ENCODE assay signal across 10 cellular contexts in the genomic region with DNA sequence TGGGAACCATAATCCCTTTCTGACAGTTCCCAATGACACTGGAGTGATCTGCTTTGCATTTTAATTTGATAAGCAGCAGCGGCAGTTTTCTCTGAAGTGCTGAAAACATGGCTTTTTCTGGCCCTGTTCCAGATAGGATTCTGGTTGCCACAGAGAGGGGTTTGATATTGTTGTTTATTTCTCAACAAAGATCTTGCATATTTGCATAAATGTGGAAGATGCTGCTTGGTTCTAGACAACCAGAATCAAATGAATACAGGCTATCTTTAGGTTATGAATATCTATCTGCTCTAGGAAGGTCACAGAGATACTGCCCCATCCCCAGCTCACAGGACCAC.
DNase-seq lines count a peak whose midpoint lies in the region; ATAC-seq and TF ChIP-seq lines count a peak whose summit lies in the region.
"Had no signal": no experiment of that assay in that cellular context is flagged by ENCODE, and none has a peak within 500 bp of the region (broad histone marks: within the 10 kb centered on the region; RNA-seq: fewer than 3 reads in every experiment).

No MANE protein-coding gene starts in this region.

- no peaks in the 10 kb centered on the region for H3K9me3 ChIP-seq in osteoblast (ENCODE audit: low read depth, low read length)

- H3K79me2 ChIP-seq in osteoblast (ENCODE audit: insufficient read depth, low read length) (peaks cover 56% of the 10 kb centered on the region), GM23338 (replicated peaks; ENCODE audit: insufficient read depth) (peaks cover 91% of the 10 kb centered on the region)

- H3K27ac ChIP-seq in osteoblast (ENCODE audit: low read depth, low read length): no peak overlapping the region
- no peak overlapping the region for H3K27ac ChIP-seq in GM23338 (ENCODE audit: low read depth)

- H4K20me1 ChIP-seq in osteoblast (ENCODE audit: insufficient read depth, low read length): peaks cover 41% of the 10 kb centered on the region
- peaks cover 39% of the 10 kb centered on the region for H4K20me1 ChIP-seq in GM23338 (replicated peaks; ENCODE audit: insufficient read depth)

- H3F3A ChIP-seq in GM23338 (replicated peaks; ENCODE audit: low read depth): no peaks in the 10 kb centered on the region; the same call in 1 of the 2 replicates

- TF ChIP-seq CTCF in osteoblast (IDR thresholded peaks at IDR 0.05; ENCODE audit: extremely low read depth, low read depth, low read length) (no peak), GM23338 (conservative IDR thresholded peaks at IDR 0.05; ENCODE audit: low read depth in 2 of 2) (no peak)

- peaks cover 55% of the 10 kb centered on the region for H3K4me1 Mint-ChIP-seq in central memory CD8-positive, alpha-beta T cell
- H3K4me1 Mint-ChIP-seq in GM23338: peaks cover 35% of the 10 kb centered on the region

- H3K9me2 ChIP-seq in GM23338 (ENCODE audit: insufficient read depth): no peaks in the 10 kb centered on the region

- peak; percentile 70 for DNase-seq in NCI-H748 (lab: John Stamatoyannopoulos, UW; ENCODE audit: unreplicated experiment)
- DNase-seq in NCI-H748 treated with DMSO at 0.1 percent for 48 hours (lab: John Stamatoyannopoulos, UW): no peak
- peak; percentile 42 for DNase-seq in NCI-H1694 treated with DMSO at 0.1 percent for 48 hours (lab: John Stamatoyannopoulos, UW)
- DNase-seq in central memory CD8-positive, alpha-beta T cell (ENCODE audit: low spot score in 2 of 2): no peak
- DNase-seq in osteoblast (ENCODE audit: insufficient read length, low spot score, missing footprints): no peak
- DNase-seq in NCI-H226: no peak
- no peak for DNase-seq in GM23338 (ENCODE audit: low spot score)
- DNase-seq in MV-4-11 (lab: John Stamatoyannopoulos, UW): no peak
- DNase-seq: stimulated activated CD4-positive, alpha-beta T cell treated with anti-CD3 and anti-CD28 coated beads, Interleukin-2, amount 100 ng/mL, for 48 hours had no signal

- H3K36me3 ChIP-seq in osteoblast (ENCODE audit: insufficient read depth, low read length) (no peaks in the 10 kb centered on the region), GM23338 (ENCODE audit: insufficient read depth) (no peaks in the 10 kb centered on the region)

- H3K4me3 ChIP-seq in osteoblast (ENCODE audit: insufficient read depth, low read length) (no peak overlapping the region), GM23338 (no peak overlapping the region)

- H2AFZ ChIP-seq in osteoblast (ENCODE audit: low read length) (no peak overlapping the region), GM23338 (no peak overlapping the region)

- H3K4me2 ChIP-seq in osteoblast (ENCODE audit: insufficient read depth, low read length): peak overlapping the region; percentile 6
- no peak overlapping the region for H3K4me2 ChIP-seq in GM23338

- no peaks in the 10 kb centered on the region for H3K9me3 Mint-ChIP-seq in central memory CD8-positive, alpha-beta T cell
- no peaks in the 10 kb centered on the region for H3K9me3 Mint-ChIP-seq in GM23338

- H3K27ac Mint-ChIP-seq in central memory CD8-positive, alpha-beta T cell (ENCODE audit: low read depth): peak overlapping the region; percentile 93
- no peak overlapping the region for H3K27ac Mint-ChIP-seq in GM23338

- no peaks in the 10 kb centered on the region for H3K27me3 Mint-ChIP-seq in central memory CD8-positive, alpha-beta T cell
- H3K27me3 Mint-ChIP-seq in GM23338 (ENCODE audit: insufficient read depth, low read depth, poor library complexity): peaks cover 5% of the 10 kb centered on the region

- peaks cover 2% of the 10 kb centered on the region for H3K36me3 Mint-ChIP-seq in central memory CD8-positive, alpha-beta T cell (ENCODE audit: insufficient read depth)
- H3K36me3 Mint-ChIP-seq in GM23338 (ENCODE audit: low read depth): 0 out of 3 replicates have a peak, but pooled peaks cover 2% of the 10 kb centered on the region

- H3K4me3 Mint-ChIP-seq in central memory CD8-positive, alpha-beta T cell: peak overlapping the region; percentile 72
- H3K4me3 Mint-ChIP-seq in GM23338: no peak overlapping the region

- H3K4me1 ChIP-seq in osteoblast (ENCODE audit: insufficient read depth, low read length) (peaks cover 25% of the 10 kb centered on the region), GM23338 (ENCODE audit: insufficient read depth) (peaks cover 12% of the 10 kb centered on the region)

- no peaks in the 10 kb centered on the region for H3K27me3 ChIP-seq in osteoblast (ENCODE audit: insufficient read depth, low read length)
- H3K27me3 ChIP-seq in GM23338 (ENCODE audit: insufficient read depth): no peaks in the 10 kb centered on the region

- ATAC-seq in central memory CD8-positive, alpha-beta T cell (replicated peaks; ENCODE audit: extremely low read depth, poor library complexity, severe bottlenecking): peak; percentile 34
- ATAC-seq in GM23338: no peak
- ATAC-seq: HCT116 had no signal

TF ChIP-seq in GM23338, 12 proteins besides CTCF, POLR2A, EP300 and RAD21 (continues in another document):
- TF ChIP-seq ZNF331 (CRISPR knock-in tag; IDR thresholded peaks at IDR 0.05; ENCODE audit: low read depth): no peak
- TF ChIP-seq NANOG (IDR thresholded peaks at IDR 0.05; ENCODE audit: borderline replicate concordance): no peak
- no peak for TF ChIP-seq JUNB (IDR thresholded peaks at IDR 0.05; ENCODE audit: unreplicated experiment)
- TF ChIP-seq EZH2phosphoT487 (IDR thresholded peaks at IDR 0.05; ENCODE audit: unreplicated experiment): no peak
- no peak for TF ChIP-seq POLR2AphosphoS5 (IDR thresholded peaks at IDR 0.05; ENCODE audit: low read depth)
- TF ChIP-seq, protein P1, sequence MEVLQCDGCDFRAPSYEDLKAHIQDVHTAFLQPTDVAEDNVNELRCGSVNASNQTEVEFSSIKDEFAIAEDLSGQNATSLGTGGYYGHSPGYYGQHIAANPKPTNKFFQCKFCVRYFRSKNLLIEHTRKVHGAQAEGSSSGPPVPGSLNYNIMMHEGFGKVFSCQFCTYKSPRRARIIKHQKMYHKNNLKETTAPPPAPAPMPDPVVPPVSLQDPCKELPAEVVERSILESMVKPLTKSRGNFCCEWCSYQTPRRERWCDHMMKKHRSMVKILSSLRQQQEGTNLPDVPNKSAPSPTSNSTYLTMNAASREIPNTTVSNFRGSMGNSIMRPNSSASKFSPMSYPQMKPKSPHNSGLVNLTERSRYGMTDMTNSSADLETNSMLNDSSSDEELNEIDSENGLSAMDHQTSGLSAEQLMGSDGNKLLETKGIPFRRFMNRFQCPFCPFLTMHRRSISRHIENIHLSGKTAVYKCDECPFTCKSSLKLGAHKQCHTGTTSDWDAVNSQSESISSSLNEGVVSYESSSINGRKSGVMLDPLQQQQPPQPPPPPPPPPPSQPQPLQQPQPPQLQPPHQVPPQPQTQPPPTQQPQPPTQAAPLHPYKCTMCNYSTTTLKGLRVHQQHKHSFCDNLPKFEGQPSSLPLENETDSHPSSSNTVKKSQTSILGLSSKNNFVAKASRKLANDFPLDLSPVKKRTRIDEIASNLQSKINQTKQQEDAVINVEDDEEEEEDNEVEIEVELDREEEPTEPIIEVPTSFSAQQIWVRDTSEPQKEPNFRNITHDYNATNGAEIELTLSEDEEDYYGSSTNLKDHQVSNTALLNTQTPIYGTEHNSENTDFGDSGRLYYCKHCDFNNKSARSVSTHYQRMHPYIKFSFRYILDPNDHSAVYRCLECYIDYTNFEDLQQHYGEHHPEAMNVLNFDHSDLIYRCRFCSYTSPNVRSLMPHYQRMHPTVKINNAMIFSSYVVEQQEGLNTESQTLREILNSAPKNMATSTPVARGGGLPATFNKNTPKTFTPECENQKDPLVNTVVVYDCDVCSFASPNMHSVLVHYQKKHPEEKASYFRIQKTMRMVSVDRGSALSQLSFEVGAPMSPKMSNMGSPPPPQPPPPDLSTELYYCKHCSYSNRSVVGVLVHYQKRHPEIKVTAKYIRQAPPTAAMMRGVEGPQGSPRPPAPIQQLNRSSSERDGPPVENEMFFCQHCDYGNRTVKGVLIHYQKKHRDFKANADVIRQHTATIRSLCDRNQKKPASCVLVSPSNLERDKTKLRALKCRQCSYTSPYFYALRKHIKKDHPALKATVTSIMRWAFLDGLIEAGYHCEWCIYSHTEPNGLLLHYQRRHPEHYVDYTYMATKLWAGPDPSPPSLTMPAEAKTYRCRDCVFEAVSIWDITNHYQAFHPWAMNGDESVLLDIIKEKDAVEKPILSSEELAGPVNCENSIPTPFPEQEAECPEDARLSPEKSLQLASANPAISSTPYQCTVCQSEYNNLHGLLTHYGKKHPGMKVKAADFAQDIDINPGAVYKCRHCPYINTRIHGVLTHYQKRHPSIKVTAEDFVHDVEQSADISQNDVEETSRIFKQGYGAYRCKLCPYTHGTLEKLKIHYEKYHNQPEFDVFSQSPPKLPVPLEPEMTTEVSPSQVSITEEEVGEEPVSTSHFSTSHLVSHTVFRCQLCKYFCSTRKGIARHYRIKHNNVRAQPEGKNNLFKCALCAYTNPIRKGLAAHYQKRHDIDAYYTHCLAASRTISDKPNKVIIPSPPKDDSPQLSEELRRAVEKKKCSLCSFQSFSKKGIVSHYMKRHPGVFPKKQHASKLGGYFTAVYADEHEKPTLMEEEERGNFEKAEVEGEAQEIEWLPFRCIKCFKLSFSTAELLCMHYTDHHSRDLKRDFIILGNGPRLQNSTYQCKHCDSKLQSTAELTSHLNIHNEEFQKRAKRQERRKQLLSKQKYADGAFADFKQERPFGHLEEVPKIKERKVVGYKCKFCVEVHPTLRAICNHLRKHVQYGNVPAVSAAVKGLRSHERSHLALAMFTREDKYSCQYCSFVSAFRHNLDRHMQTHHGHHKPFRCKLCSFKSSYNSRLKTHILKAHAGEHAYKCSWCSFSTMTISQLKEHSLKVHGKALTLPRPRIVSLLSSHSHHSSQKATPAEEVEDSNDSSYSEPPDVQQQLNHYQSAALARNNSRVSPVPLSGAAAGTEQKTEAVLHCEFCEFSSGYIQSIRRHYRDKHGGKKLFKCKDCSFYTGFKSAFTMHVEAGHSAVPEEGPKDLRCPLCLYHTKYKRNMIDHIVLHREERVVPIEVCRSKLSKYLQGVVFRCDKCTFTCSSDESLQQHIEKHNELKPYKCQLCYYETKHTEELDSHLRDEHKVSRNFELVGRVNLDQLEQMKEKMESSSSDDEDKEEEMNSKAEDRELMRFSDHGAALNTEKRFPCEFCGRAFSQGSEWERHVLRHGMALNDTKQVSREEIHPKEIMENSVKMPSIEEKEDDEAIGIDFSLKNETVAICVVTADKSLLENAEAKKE (CRISPR knock-in tag; IDR thresholded peaks at IDR 0.05): no peak

Comparison
In these comparisons a context has a peak if more than half of its experiments do, and no peak if none do; other contexts are left out.
1. DNase-seq: peak in NCI-H748 (single experiment) and NCI-H1694 treated with DMSO at 0.1 percent for 48 hours (single experiment); none in NCI-H748 treated with DMSO at 0.1 percent for 48 hours (single experiment), central memory CD8-positive, alpha-beta T cell (0 of 2), osteoblast (single experiment), NCI-H226 (single experiment), GM23338 (single experiment) and MV-4-11 (single experiment).